ENCODE assay signal across 9 cellular contexts in genomic region chr20:48831702-48832422, GRCh38. TPM values are rescaled to one million over a fixed set of nuclear protein-coding genes. Genes with fewer than 3 reads are reported as not detected.
DNase-seq lines count a peak whose midpoint lies in the region; ATAC-seq and TF ChIP-seq lines count a peak whose summit lies in the region.
"Had no signal": no experiment of that assay in that cellular context is flagged by ENCODE, and none has a peak within 500 bp of the region (broad histone marks: within the 10 kb centered on the region; RNA-seq: fewer than 3 reads in every experiment).

No MANE protein-coding gene starts in this region.

- 13% methylated on average over 7 of the region's 7 CpGs for WGBS in right lobe of liver (ENCODE audit: insufficient coverage, low coverage, low lambda C conversion rate, missing lambda C conversion rate)
- WGBS in upper lobe of left lung, 2 donors: 20 to 28% methylated on average over 7 of the region's 7 CpGs
- 65% methylated on average over 7 of the region's 7 CpGs for WGBS in SK-N-SH (ENCODE audit: low lambda C conversion rate)

- ATAC-seq in right lobe of liver (peak; percentile 40 to 73 (median 58)), upper lobe of left lung (ENCODE audit: low FRiP score in 2 of 2) (peak; percentile 8 to 20), HG03457 (IDR thresholded peaks at IDR 0.05; ENCODE audit: unreplicated experiment) (no peak)

- H3K9me3 ChIP-seq in right lobe of liver (no peaks in the 10 kb centered on the region), upper lobe of left lung (no peaks in the 10 kb centered on the region), SK-N-SH (no peaks in the 10 kb centered on the region)
- H3K9me3 ChIP-seq: SJSA1 had no signal

- no peak overlapping the region for H3K4me2 ChIP-seq in SK-N-SH

- no peak overlapping the region for H3K9ac ChIP-seq in SK-N-SH

- H3K27me3 ChIP-seq in right lobe of liver: no peaks in the 10 kb centered on the region
- peaks cover 0 to 3% (median 0%) of the 10 kb centered on the region in 4 donors for H3K27me3 ChIP-seq in upper lobe of left lung
- H3K27me3 ChIP-seq in SK-N-SH (ENCODE audit: insufficient read depth): no peaks in the 10 kb centered on the region
- H3K27me3 ChIP-seq: SJSA1 had no signal

- TF ChIP-seq RAD21 in SK-N-SH (IDR thresholded peaks at IDR 0.05; ENCODE audit: low read length): no peak

- no peaks in the 10 kb centered on the region for H4K20me1 ChIP-seq in SK-N-SH (ENCODE audit: insufficient read depth)

- H3K36me3 ChIP-seq in right lobe of liver: no peaks in the 10 kb centered on the region
- no peaks in the 10 kb centered on the region for H3K36me3 ChIP-seq in upper lobe of left lung
- H3K36me3 ChIP-seq in SK-N-SH (replicated peaks in 1 of 2; ENCODE audit: control insufficient read depth in 1 of 2, insufficient read depth in 2 of 2, low read length in 1 of 2): no peaks in the 10 kb centered on the region

- TF ChIP-seq POLR2A in right lobe of liver (IDR thresholded peaks at IDR 0.05) (no peak), upper lobe of left lung (IDR thresholded peaks at IDR 0.05) (no peak)

- DNase-seq in SIG-M5 treated with dmso at 0.1 percent for 504 hours (lab: John Stamatoyannopoulos, UW; ENCODE audit: unreplicated experiment): peak; percentile 74
- DNase-seq in SIG-M5 (lab: John Stamatoyannopoulos, UW): no peak
- peak; percentile 51 for DNase-seq in amniotic epithelial cell (ENCODE audit: low read depth)
- peak in 2 of 3 donors; percentile 70 to 77 for DNase-seq in right lobe of liver
- peak in 1 of 2 donors; percentile 52 for DNase-seq in upper lobe of left lung
- no peak for DNase-seq in SK-N-SH
- DNase-seq in cortex of kidney (lab: John Stamatoyannopoulos, UW): no peak

- H3K79me2 ChIP-seq in SK-N-SH (ENCODE audit: insufficient read depth): peaks cover 3% of the 10 kb centered on the region; the same call in 1 of the 2 replicates

- CTCF ChIA-PET in SK-N-SH (lab: Yijun Ruan, JAX): interaction anchor here (1.0 to 1.9 kb wide), 3 partner anchors 73 to 174 kb away, joined by 3 to 10 read pairs (median 3); no protein-coding TSS in a partner anchor

- no peak for TF ChIP-seq EP300 in upper lobe of left lung (IDR thresholded peaks at IDR 0.05)
- TF ChIP-seq EP300 in SK-N-SH (IDR thresholded peaks at IDR 0.05; ENCODE audit: borderline replicate concordance in 1 of 2, low read depth in 1 of 2, low read length in 1 of 2): no peak

- no peak overlapping the region for H2AFZ ChIP-seq in SK-N-SH (ENCODE audit: low read depth)

- intact Hi-C loops in right lobe of liver (cut with DNase I): no loop called here

- TF ChIP-seq CTCF in right lobe of liver (IDR thresholded peaks at IDR 0.05) (no peak), upper lobe of left lung (IDR thresholded peaks at IDR 0.05) (no peak), SK-N-SH (IDR thresholded peaks at IDR 0.05) (no peak)

- peaks cover 0 to 13% (median 6%) of the 10 kb centered on the region in 4 donors for H3K4me1 ChIP-seq in right lobe of liver
- H3K4me1 ChIP-seq in upper lobe of left lung: peaks cover 13 to 36% (median 31%) of the 10 kb centered on the region in 4 donors
- peaks cover 5 to 11% of the 10 kb centered on the region in 2 experiments; a peak in 2 of 4 replicates for H3K4me1 ChIP-seq in SK-N-SH (ENCODE audit: control insufficient read depth in 1 of 2, insufficient read depth in 2 of 2, low read depth in 1 of 2, low read length in 1 of 2)

- H3K4me3 ChIP-seq in right lobe of liver (no peak overlapping the region), upper lobe of left lung (no peak overlapping the region), SK-N-SH (ENCODE audit: low read depth in 2 of 2, low read length in 1 of 2) (no peak overlapping the region)
- H3K4me3 ChIP-seq: SJSA1 had no signal

- POLR2A ChIA-PET in SK-N-SH (lab: Yijun Ruan, JAX): no interaction called here

- H3F3A ChIP-seq in SK-N-SH (replicated peaks; ENCODE audit: insufficient read depth): no peaks in the 10 kb centered on the region

- no peaks in the 10 kb centered on the region for H3K9me2 ChIP-seq in SK-N-SH

- no peak overlapping the region for H3K27ac ChIP-seq in right lobe of liver
- H3K27ac ChIP-seq in upper lobe of left lung: peak overlapping the region; percentile 35 to 68 (median 63)
- H3K27ac ChIP-seq in SK-N-SH (ENCODE audit: low read depth in 2 of 2, low read length in 1 of 2): no peak overlapping the region
- H3K27ac ChIP-seq: SJSA1 had no signal

TF ChIP-seq in SK-N-SH, 30 proteins besides CTCF, POLR2A, EP300 and RAD21:
- TF ChIP-seq ZBTB33 (IDR thresholded peaks at IDR 0.05; ENCODE audit: borderline replicate concordance, low read depth) (no peak), REST (IDR thresholded peaks at IDR 0.05; ENCODE audit: low read depth, low read length) (no peak), POLR2AphosphoS5 (IDR thresholded peaks at IDR 0.05; ENCODE audit: low read depth, low read length) (no peak), TEAD4 (IDR thresholded peaks at IDR 0.05; ENCODE audit: borderline replicate concordance, insufficient read depth) (no peak), CHD2 (IDR thresholded peaks at IDR 0.05; ENCODE audit: low read length, partially characterized antibody) (no peak), SIN3A (IDR thresholded peaks at IDR 0.05; ENCODE audit: borderline replicate concordance, low read depth, low read length) (no peak), MEF2A (IDR thresholded peaks at IDR 0.05; ENCODE audit: borderline replicate concordance, low read depth) (no peak), RFX5 (IDR thresholded peaks at IDR 0.05; ENCODE audit: low read length) (no peak), GATA2 (CRISPR knock-in tag; IDR thresholded peaks at IDR 0.05) (no peak), FOXJ3 (CRISPR knock-in tag; IDR thresholded peaks at IDR 0.05) (no peak), ELF1 (IDR thresholded peaks at IDR 0.05) (no peak), NFIC (IDR thresholded peaks at IDR 0.05; ENCODE audit: borderline replicate concordance) (no peak; the same call in none of the 2 replicates), TCF12 (IDR thresholded peaks at IDR 0.05) (no peak), PBX3 (IDR thresholded peaks at IDR 0.05) (no peak), USF1 (IDR thresholded peaks at IDR 0.05; ENCODE audit: borderline replicate concordance, low read depth) (no peak)

RNA-seq across cellular contexts. Expression of gene PREX1, which starts 4.1 kb away (rescaled TPM):
- total RNA-seq in right lobe of liver (10 to 100 TPM in 2 of 6 experiments, 1 to 10 TPM in 4; 4.4 to 11.1 (median 8.7) TPM), upper lobe of left lung (100 to 1,000 TPM in 2 of 6 donors, 10 to 100 TPM in 4; 42.8 to 177 (median 74.6) TPM)
- 4.2 and 5.3 TPM in 2 replicates for polyA plus RNA-seq in SK-N-SH (2012; rRNA removed)
- polyA plus RNA-seq in SK-N-SH (2012; cell fraction: cytosol; rRNA removed): 2.0 and 3.4 TPM in 2 replicates
- polyA plus RNA-seq in SK-N-SH (2012; cell fraction: nucleus; rRNA removed): 6.3 and 6.9 TPM in 2 replicates

Comparison
In these comparisons a context has a peak if more than half of its experiments do, and no peak if none do; other contexts are left out.
1. DNase-seq: peak in SIG-M5 treated with dmso at 0.1 percent for 504 hours (single experiment), amniotic epithelial cell (single experiment) and right lobe of liver (2 of 3); none in SIG-M5 (single experiment), SK-N-SH (single experiment) and cortex of kidney (single experiment).
2. H3K27ac ChIP-seq: peak in upper lobe of left lung (4 of 4); none in right lobe of liver (0 of 3) and SK-N-SH (0 of 2).